19 cellular contexts compared by ENCODE assay signal in genomic region chr3:55075846-55076245, GRCh38.
DNase-seq lines count a peak whose midpoint lies in the region; FAIRE-seq and TF ChIP-seq lines count a peak whose summit lies in the region.
"Had no signal": no experiment of that assay in that cellular context is flagged by ENCODE, and none has a peak within 500 bp of the region (broad histone marks: within the 10 kb centered on the region; RNA-seq: fewer than 3 reads in every experiment).

No MANE protein-coding gene starts in this region.

- H4K5ac ChIP-seq in H1 (ENCODE audit: insufficient read length, low read depth, low read length) = no peak overlapping the region

- no peak for TF ChIP-seq RAD21 in H1 (IDR thresholded peaks at IDR 0.05 in 1 of 2, conservative IDR thresholded peaks at IDR 0.05 in 1 of 2; ENCODE audit: low read depth in 2 of 2, low read length in 2 of 2)

- no peak overlapping the region for H3K4me3 ChIP-seq in H1 (ENCODE audit: extremely low read depth in 1 of 4, insufficient read depth in 2 of 4, low read depth in 3 of 4, low read length in 4 of 4)
- no peak overlapping the region for H3K4me3 ChIP-seq in mammary epithelial cell (replicated peaks in 1 of 3; ENCODE audit: insufficient read depth in 1 of 3, low read depth in 2 of 3, low read length in 3 of 3)
- H3K4me3 ChIP-seq: A549, GM12878 had no signal

- H4K20me1 ChIP-seq in H1 (replicated peaks in 1 of 2; ENCODE audit: control insufficient read depth in 1 of 2, insufficient read depth in 2 of 2, low read length in 2 of 2) (no peaks in the 10 kb centered on the region), mammary epithelial cell (ENCODE audit: insufficient read depth, low read length) (no peaks in the 10 kb centered on the region)

- no peak for FAIRE-seq in H1 (lab: Jason Lieb, UNC)
- FAIRE-seq: A549, GM12878, H54, HTR-8/SVneo had no signal

- H2BK120ac ChIP-seq in H1 (replicated peaks; ENCODE audit: low read depth, low read length) = no peak overlapping the region

- DNase-seq in EH (ENCODE audit: low read depth) (peak; percentile 17), HCEC 1CT (peak; percentile 56), RPMI7951 (ENCODE audit: low read depth) (peak; percentile 58), H1 (ENCODE audit: low read depth in 1 of 2, low spot score in 2 of 2) (no peak), OCI-M2 (lab: John Stamatoyannopoulos, UW; ENCODE audit: unreplicated experiment) (no peak), T-helper 9 cell (no peak), mammary epithelial cell (no peak), COR-L47 (lab: John Stamatoyannopoulos, UW) (no peak)
- DNase-seq: AML-193; CD4-positive, alpha-beta T cell; DMS153; DMS79; HFFc6 had no signal

- 91 to 100% methylated on average over 1 to 6 of the region's 6 CpGs for WGBS in H1 (ENCODE audit: extremely low coverage in 1 of 2, insufficient coverage in 1 of 2, insufficient read length in 1 of 2, insufficient replicate concordance in 2 of 2, low coverage in 1 of 2, low lambda C conversion rate in 2 of 2, missing lambda C conversion rate in 1 of 2), 2 experiments
- WGBS in mammary epithelial cell (ENCODE audit: low coverage, missing lambda C conversion rate) = 58% methylated on average over 4 of the region's 6 CpGs

- H3K27ac ChIP-seq in H1 (ENCODE audit: low read depth, low read length) (no peak overlapping the region), mammary epithelial cell (ENCODE audit: insufficient read depth, low read depth, low read length) (no peak overlapping the region)
- H3K27ac ChIP-seq: 22Rv1, A549, C4-2B had no signal

- H2BK5ac ChIP-seq in H1 (ENCODE audit: low read depth, low read length) = no peak overlapping the region

- no peaks in the 10 kb centered on the region for H3K4me1 ChIP-seq in H1 (replicated peaks in 1 of 4; ENCODE audit: control insufficient read depth in 3 of 4, insufficient read depth in 4 of 4, low read length in 3 of 4)
- H3K4me1 ChIP-seq in mammary epithelial cell (ENCODE audit: insufficient read depth, low read length) = no peaks in the 10 kb centered on the region
- H3K4me1 ChIP-seq: A549 had no signal

- no TSS peak for BruUV-seq in mammary epithelial cell (replicated peaks; lab: Mats Ljungman, UMichigan)

- in situ Hi-C loops in mammary epithelial cell (cut with MboI; ENCODE audit: low sequenced_read_pairs in 2 of 2) = no loop called here

- no peak overlapping the region for H3K23ac ChIP-seq in H1 (ENCODE audit: insufficient read length)

- H3K4me2 ChIP-seq in H1 (ENCODE audit: insufficient read depth in 1 of 2, low read depth in 2 of 2, low read length in 2 of 2) = no peak overlapping the region
- H3K4me2 ChIP-seq in mammary epithelial cell (ENCODE audit: insufficient read depth, low read depth, low read length) = no peak overlapping the region
- H3K4me2 ChIP-seq: A549 had no signal

- H3K9ac ChIP-seq in H1 (replicated peaks in 1 of 4; ENCODE audit: extremely low read depth in 1 of 4, low read depth in 3 of 4, low read length in 3 of 4) (no peak overlapping the region), mammary epithelial cell (ENCODE audit: insufficient read depth, low read length) (no peak overlapping the region)

- no peak overlapping the region for H2BK12ac ChIP-seq in H1 (ENCODE audit: low read depth, low read length)

- POLR2A ChIA-PET in H1 (lab: Charles Lee; ENCODE audit: partially characterized antibody) = no interaction called here

- H2AK5ac ChIP-seq in H1 (ENCODE audit: low read depth, low read length) = no peak overlapping the region

- no peak overlapping the region for H2AFZ ChIP-seq in H1 (ENCODE audit: low read length)
- H2AFZ ChIP-seq in mammary epithelial cell (ENCODE audit: low read depth, low read length) = no peak overlapping the region

- no peak overlapping the region for H3K4ac ChIP-seq in H1 (replicated peaks; ENCODE audit: insufficient read length, low read depth, low read length)

- no peaks in the 10 kb centered on the region for H3K79me1 ChIP-seq in H1 (ENCODE audit: low read depth, low read length)

- TF ChIP-seq CTCF in H1 (IDR thresholded peaks at IDR 0.05; ENCODE audit: control extremely low read depth in 1 of 3, insufficient read depth in 1 of 3, low read depth in 1 of 3, low read length in 3 of 3) (no peak), mammary epithelial cell (conservative IDR thresholded peaks at IDR 0.05 in 1 of 2, IDR thresholded peaks at IDR 0.05 in 1 of 2; ENCODE audit: extremely low read depth in 1 of 2, insufficient read depth in 1 of 2, low read depth in 1 of 2, low read length in 2 of 2) (no peak)

- no peak overlapping the region for H3K14ac ChIP-seq in H1 (ENCODE audit: insufficient read length)

- intact Hi-C loops in mammary epithelial cell (cut with micrococcal nuclease) = no loop called here

- H4K8ac ChIP-seq in H1 (ENCODE audit: extremely low read depth, insufficient read depth, low read length) = peak overlapping the region; percentile 3; the same call in 1 of the 2 replicates

- CTCF ChIA-PET in H1 (lab: Charles Lee; ENCODE audit: partially characterized antibody) = no interaction called here
- CTCF ChIA-PET in mammary epithelial cell (lab: Charles Lee; ENCODE audit: low non-redundant PET) = no interaction called here

- no peak for TF ChIP-seq POLR2A in H1 (IDR thresholded peaks at IDR 0.05; ENCODE audit: control extremely low read depth in 1 of 2, low read depth in 2 of 2, low read length in 2 of 2)

- H3K27me3 ChIP-seq in H1 (replicated peaks in 1 of 4; ENCODE audit: control insufficient read depth in 3 of 4, extremely low read depth in 1 of 4, insufficient read depth in 3 of 4, low read length in 3 of 4) (no peaks in the 10 kb centered on the region), mammary epithelial cell (ENCODE audit: insufficient read depth, low read length) (no peaks in the 10 kb centered on the region)

- H2BK15ac ChIP-seq in H1 (ENCODE audit: low read length) = no peak overlapping the region; the same call in 1 of the 2 replicates

- H3K56ac ChIP-seq in H1 (replicated peaks; ENCODE audit: insufficient read length, low read depth, low read length) = no peak overlapping the region

- no peak overlapping the region for H2BK20ac ChIP-seq in H1 (ENCODE audit: low read length)

- H3K79me2 ChIP-seq in H1 (ENCODE audit: control insufficient read depth in 1 of 2, insufficient read depth in 2 of 2, low read length in 2 of 2) = no peaks in the 10 kb centered on the region
- no peaks in the 10 kb centered on the region for H3K79me2 ChIP-seq in mammary epithelial cell (ENCODE audit: insufficient read depth, low read length)

- dilution Hi-C loops in mammary epithelial cell (cut with HindIII; ENCODE audit: low sequenced_read_pairs) = no loop called here

- H3K23me2 ChIP-seq in H1 (ENCODE audit: low read depth, low read length) = no peaks in the 10 kb centered on the region

- no peaks in the 10 kb centered on the region for H3K36me3 ChIP-seq in H1 (ENCODE audit: control insufficient read depth in 2 of 4, insufficient read depth in 4 of 4, low read length in 3 of 4)
- no peaks in the 10 kb centered on the region for H3K36me3 ChIP-seq in mammary epithelial cell (ENCODE audit: insufficient read depth, low read length)

- H3K9me3 ChIP-seq in H1 (ENCODE audit: insufficient read depth in 2 of 2, low read depth in 1 of 2, low read length in 1 of 2) (no peaks in the 10 kb centered on the region), mammary epithelial cell (replicated peaks; ENCODE audit: insufficient read depth, low read length) (no peaks in the 10 kb centered on the region)
- H3K9me3 ChIP-seq: A549 had no signal

- H4K91ac ChIP-seq in H1 (replicated peaks; ENCODE audit: insufficient read length, low read length) = no peak overlapping the region

- TF ChIP-seq EP300 in H1 (IDR thresholded peaks at IDR 0.05; ENCODE audit: borderline replicate concordance in 1 of 2, low read depth in 2 of 2, low read length in 2 of 2) = no peak

- no peak overlapping the region for H3K18ac ChIP-seq in H1 (ENCODE audit: extremely low read depth, low read length)

TF ChIP-seq in H1, 55 proteins besides CTCF, POLR2A, EP300 and RAD21:
- TF ChIP-seq ZNF274 (IDR thresholded peaks at IDR 0.05; ENCODE audit: borderline replicate concordance, extremely low read depth, low read length) (no peak), BCL11A (IDR thresholded peaks at IDR 0.05; ENCODE audit: low read depth in 2 of 2, low read length in 2 of 2) (no peak), ATF2 (IDR thresholded peaks at IDR 0.05; ENCODE audit: low read length) (no peak), ASH2L (IDR thresholded peaks at IDR 0.05; ENCODE audit: low read length) (no peak), GABPA (IDR thresholded peaks at IDR 0.05; ENCODE audit: borderline replicate concordance, insufficient read depth, low read length) (no peak), JUN (IDR thresholded peaks at IDR 0.05; ENCODE audit: low read depth, low read length) (no peak), EZH2 (IDR thresholded peaks at IDR 0.05; ENCODE audit: low read depth, low read length, severe bottlenecking) (no peak), HDAC6 (IDR thresholded peaks at IDR 0.05; ENCODE audit: low read depth, low read length) (no peak), SIN3A (conservative IDR thresholded peaks at IDR 0.05 in 1 of 2, IDR thresholded peaks at IDR 0.05 in 1 of 2; ENCODE audit: low read depth in 1 of 2, low read length in 2 of 2) (no peak), PHF8 (conservative IDR thresholded peaks at IDR 0.05; ENCODE audit: low read depth, low read length) (no peak), RBBP5 (IDR thresholded peaks at IDR 0.05; ENCODE audit: borderline replicate concordance, low read depth, low read length) (no peak), KDM5A (IDR thresholded peaks at IDR 0.05; ENCODE audit: low read length) (no peak)
- TF ChIP-seq, protein P1, sequence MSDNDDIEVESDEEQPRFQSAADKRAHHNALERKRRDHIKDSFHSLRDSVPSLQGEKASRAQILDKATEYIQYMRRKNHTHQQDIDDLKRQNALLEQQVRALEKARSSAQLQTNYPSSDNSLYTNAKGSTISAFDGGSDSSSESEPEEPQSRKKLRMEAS (IDR thresholded peaks at IDR 0.05) = no peak

Comparison
In these comparisons a context has a peak if more than half of its experiments do, and no peak if none do; other contexts are left out.
1. DNase-seq: peak in EH (single experiment), HCEC 1CT (single experiment) and RPMI7951 (single experiment); none in H1 (0 of 2), OCI-M2 (single experiment), T-helper 9 cell (single experiment), mammary epithelial cell (single experiment) and COR-L47 (single experiment).